18 cellular contexts compared by ENCODE assay signal in genomic region chr5:57432876-57433275, GRCh38. TPM values are rescaled to one million over a fixed set of nuclear protein-coding genes. Genes with fewer than 3 reads are reported as not detected.
DNase-seq lines count a peak whose midpoint lies in the region; ATAC-seq, FAIRE-seq and TF ChIP-seq lines count a peak whose summit lies in the region.
"Had no signal": no experiment of that assay in that cellular context is flagged by ENCODE, and none has a peak within 500 bp of the region (broad histone marks: within the 10 kb centered on the region; RNA-seq: fewer than 3 reads in every experiment).

No MANE protein-coding gene starts in this region.

- TF ChIP-seq CTCF in NB4 (IDR thresholded peaks at IDR 0.05; ENCODE audit: low read depth, low read length) = no peak
- peak; percentile 58 for TF ChIP-seq CTCF in liver (IDR thresholded peaks at IDR 0.05; ENCODE audit: low read depth, low read length, missing input control)
- TF ChIP-seq CTCF in omental fat pad (IDR thresholded peaks at IDR 0.05) = no peak
- no peak for TF ChIP-seq CTCF in gastrocnemius medialis (IDR thresholded peaks at IDR 0.05 in 4 of 5, conservative IDR thresholded peaks at IDR 0.05 in 1 of 5)

- H3K27me3 ChIP-seq in liver (ENCODE audit: control insufficient read depth in 4 of 4, insufficient read depth in 4 of 4, low read length in 3 of 4) (no peaks in the 10 kb centered on the region), gastrocnemius medialis (no peaks in the 10 kb centered on the region)
- H3K27me3 ChIP-seq: dorsolateral prefrontal cortex, heart left ventricle had no signal

- H3K27ac ChIP-seq in liver (ENCODE audit: low read depth in 1 of 2, low read length in 2 of 2) (no peak overlapping the region), gastrocnemius medialis (no peak overlapping the region)
- H3K27ac ChIP-seq: dorsolateral prefrontal cortex, heart left ventricle had no signal

- H3K9ac ChIP-seq in liver (ENCODE audit: low read depth in 1 of 2, low read length in 2 of 2) = no peak overlapping the region

- peaks cover 1% of the 10 kb centered on the region for H3K4me1 Mint-ChIP-seq in activated T-helper 2 cell treated with anti-CD3 and anti-CD28 coated beads, Interferon-gamma antibody, Interleukin-2, Interleukin-4, amounts not matched to agents 10 μg/mL and 5 μg/mL and 100 μg/mL, durations not matched to agents 14 hours and 24 hours and 36 hours (ENCODE audit: low read depth)

- TF ChIP-seq POLR2A in NB4 (IDR thresholded peaks at IDR 0.05; ENCODE audit: extremely low read depth, insufficient read length) = no peak
- no peak for TF ChIP-seq POLR2A in gastrocnemius medialis (IDR thresholded peaks at IDR 0.05)

- FAIRE-seq in GM19239 (lab: Jason Lieb, UNC) = no peak

- DNase-seq in DMS114 treated with DMSO at 0.1 percent for 48 hours (lab: John Stamatoyannopoulos, UW; ENCODE audit: unreplicated experiment) = peak; percentile 2
- peak; percentile 13 for DNase-seq in NB4 (ENCODE audit: low read depth)
- DNase-seq in T47D (ENCODE audit: low read depth in 1 of 2, low spot score in 1 of 2) = peak; percentile 26 to 81
- DNase-seq in omental fat pad (ENCODE audit: low spot score) = no peak
- DNase-seq in gastrocnemius medialis = no peak
- no peak for DNase-seq in GM19239 (ENCODE audit: insufficient read length, low spot score)
- no peak for DNase-seq in activated T-helper 2 cell treated with anti-CD3 and anti-CD28 coated beads, Interferon-gamma antibody, Interleukin-2, Interleukin-4, amounts not matched to agents 10 μg/mL and 5 μg/mL and 100 μg/mL, durations not matched to agents 14 hours and 24 hours and 36 hours (ENCODE audit: low spot score)
- DNase-seq: activated CD8-positive, alpha-beta T cell treated with anti-CD3 and anti-CD28 coated beads, Interleukin-2, amount 10 ng/mL, durations not matched to agents 7 days and 5 days; dorsolateral prefrontal cortex; heart left ventricle; NCI-H2107; posterior cingulate gyrus; stimulated activated CD4-positive, alpha-beta T cell treated with anti-CD3 and anti-CD28 coated beads, Interleukin-4, amount 100 ng/mL, for 1 hour; stimulated activated naive CD4-positive, alpha-beta T cell treated with Interleukin-2 at 50 U/mL for 16 hours had no signal

- H3K9me3 ChIP-seq in liver (ENCODE audit: control insufficient read depth in 4 of 4, low read length in 3 of 4) (no peaks in the 10 kb centered on the region), gastrocnemius medialis (no peaks in the 10 kb centered on the region)

- H3K36me3 Mint-ChIP-seq in activated T-helper 2 cell treated with anti-CD3 and anti-CD28 coated beads, Interferon-gamma antibody, Interleukin-2, Interleukin-4, amounts not matched to agents 10 μg/mL and 5 μg/mL and 100 μg/mL, durations not matched to agents 14 hours and 24 hours and 36 hours (ENCODE audit: low read depth) = no peaks in the 10 kb centered on the region
- H3K36me3 Mint-ChIP-seq: activated naive CD4-positive, alpha-beta T cell treated with anti-CD3 and anti-CD28 coated beads, Interleukin-2, amount 50 U/mL, for 72 hours had no signal

- WGBS in liver = 47% methylated on average over 2 of the region's 2 CpGs

- H3K4me3 Mint-ChIP-seq in activated T-helper 2 cell treated with anti-CD3 and anti-CD28 coated beads, Interferon-gamma antibody, Interleukin-2, Interleukin-4, amounts not matched to agents 10 μg/mL and 5 μg/mL and 100 μg/mL, durations not matched to agents 14 hours and 24 hours and 36 hours (ENCODE audit: low read depth) = no peak overlapping the region
- H3K4me3 Mint-ChIP-seq: activated CD8-positive, alpha-beta T cell treated with anti-CD3 and anti-CD28 coated beads, Interleukin-2, amount 10 ng/mL, durations not matched to agents 7 days and 5 days had no signal

- intact Hi-C loops in gastrocnemius medialis (cut with DNase I; ENCODE audit: low total_unique reads) = no loop called here
- intact Hi-C loops in activated T-helper 2 cell treated with anti-CD3 and anti-CD28 coated beads, Interferon-gamma antibody, Interleukin-2, Interleukin-4, amounts not matched to agents 10 μg/mL and 5 μg/mL and 100 μg/mL, durations not matched to agents 14 hours and 24 hours and 36 hours (cut with micrococcal nuclease) = loop anchor here (5.0 kb wide), 1 partner anchor 136 kb away; no protein-coding TSS in a partner anchor

- peak; percentile 86 to 91 for TF ChIP-seq RAD21 in liver (IDR thresholded peaks at IDR 0.05)

- in situ Hi-C loops in T47D (cut with HindIII; ENCODE audit: low pct_unique_long_range_greater_than_20kb, low sequenced_read_pairs) (no loop called here), gastrocnemius medialis (cut with MboI; ENCODE audit: low sequenced_read_pairs in 4 of 4) (no loop called here)

- no peaks in the 10 kb centered on the region for H3K9me3 Mint-ChIP-seq in activated T-helper 2 cell treated with anti-CD3 and anti-CD28 coated beads, Interferon-gamma antibody, Interleukin-2, Interleukin-4, amounts not matched to agents 10 μg/mL and 5 μg/mL and 100 μg/mL, durations not matched to agents 14 hours and 24 hours and 36 hours
- H3K9me3 Mint-ChIP-seq: activated naive CD4-positive, alpha-beta T cell treated with anti-CD3 and anti-CD28 coated beads, Interleukin-2, amount 50 U/mL, for 72 hours had no signal

- H3K27ac Mint-ChIP-seq in activated T-helper 2 cell treated with anti-CD3 and anti-CD28 coated beads, Interferon-gamma antibody, Interleukin-2, Interleukin-4, amounts not matched to agents 10 μg/mL and 5 μg/mL and 100 μg/mL, durations not matched to agents 14 hours and 24 hours and 36 hours = no peak overlapping the region
- H3K27ac Mint-ChIP-seq: activated CD8-positive, alpha-beta T cell treated with anti-CD3 and anti-CD28 coated beads, Interleukin-2, amount 10 ng/mL, durations not matched to agents 7 days and 5 days; activated naive CD4-positive, alpha-beta T cell treated with anti-CD3 and anti-CD28 coated beads, Interleukin-2, amount 50 U/mL, for 72 hours had no signal

- no peaks in the 10 kb centered on the region for H3K27me3 Mint-ChIP-seq in activated T-helper 2 cell treated with anti-CD3 and anti-CD28 coated beads, Interferon-gamma antibody, Interleukin-2, Interleukin-4, amounts not matched to agents 10 μg/mL and 5 μg/mL and 100 μg/mL, durations not matched to agents 14 hours and 24 hours and 36 hours (ENCODE audit: low read depth)

- ATAC-seq in omental fat pad (ENCODE audit: low FRiP score) (no peak), gastrocnemius medialis (no peak)
- ATAC-seq: activated CD8-positive, alpha-beta T cell treated with anti-CD3 and anti-CD28 coated beads, Interleukin-2, amount 10 ng/mL, durations not matched to agents 7 days and 5 days; activated naive CD4-positive, alpha-beta T cell treated with anti-CD3 and anti-CD28 coated beads, Interleukin-2, amount 50 U/mL, for 72 hours; heart left ventricle had no signal

- H3K4me1 ChIP-seq in liver (ENCODE audit: control insufficient read depth in 4 of 4, insufficient read depth in 4 of 4, low read length in 3 of 4) (no peaks in the 10 kb centered on the region), gastrocnemius medialis (no peaks in the 10 kb centered on the region)

- H3K4me3 ChIP-seq in NB4 (ENCODE audit: low read depth, low read length) = no peak overlapping the region
- no peak overlapping the region for H3K4me3 ChIP-seq in liver (ENCODE audit: low read depth in 1 of 3, low read length in 3 of 3)
- no peak overlapping the region for H3K4me3 ChIP-seq in gastrocnemius medialis
- H3K4me3 ChIP-seq: dorsolateral prefrontal cortex, heart left ventricle had no signal

- H3K36me3 ChIP-seq in liver (ENCODE audit: control insufficient read depth in 4 of 4, insufficient read depth in 3 of 4, low read depth in 1 of 4, low read length in 3 of 4) (no peaks in the 10 kb centered on the region), gastrocnemius medialis (no peaks in the 10 kb centered on the region)
- H3K36me3 ChIP-seq: heart left ventricle had no signal

TF ChIP-seq in liver, 16 proteins besides CTCF, POLR2A, EP300 and RAD21:
- TF ChIP-seq ATF3 (IDR thresholded peaks at IDR 0.05) (no peak), ZBTB33 (IDR thresholded peaks at IDR 0.05) (no peak), NR2F2 (IDR thresholded peaks at IDR 0.05) (no peak), RXRA (IDR thresholded peaks at IDR 0.05) (no peak), HNF4A (conservative IDR thresholded peaks at IDR 0.05) (no peak), FOXA2 (IDR thresholded peaks at IDR 0.05) (no peak), JUND (IDR thresholded peaks at IDR 0.05) (no peak), GABPA (IDR thresholded peaks at IDR 0.05 in 1 of 2, conservative IDR thresholded peaks at IDR 0.05 in 1 of 2) (no peak), TAF1 (conservative IDR thresholded peaks at IDR 0.05) (no peak), SP1 (IDR thresholded peaks at IDR 0.05) (no peak), YY1 (IDR thresholded peaks at IDR 0.05) (no peak)

RNA-seq across cellular contexts. Expression of gene ACTBL2, which starts 49.7 kb away (rescaled TPM):
- total RNA-seq in liver (not detected), omental fat pad (under 1 TPM in 2 of 4 donors, not detected in 2; 0.12 to 0.19 TPM), gastrocnemius medialis (not detected)
- polyA plus RNA-seq in liver = not detected
- total RNA-seq in activated T-helper 2 cell treated with anti-CD3 and anti-CD28 coated beads, Interferon-gamma antibody, Interleukin-2, Interleukin-4, amounts not matched to agents 10 μg/mL and 5 μg/mL and 100 μg/mL, durations not matched to agents 14 hours and 24 hours and 36 hours = not detected in 2 replicates
- total RNA-seq: activated CD8-positive, alpha-beta T cell treated with anti-CD3 and anti-CD28 coated beads, Interleukin-2, amount 10 ng/mL, durations not matched to agents 7 days and 5 days; activated naive CD4-positive, alpha-beta T cell treated with anti-CD3 and anti-CD28 coated beads, Interleukin-2, amount 50 U/mL, for 72 hours; dorsolateral prefrontal cortex; mesenteric fat pad; T-helper 2 cell treated with Interferon-gamma antibody and Interleukin-4, amounts not matched to agents 100 ng/mL and 5 ng/mL, for 36 hours had no signal
- polyA plus RNA-seq: heart left ventricle had no signal

Comparison
In these comparisons a context has a peak if more than half of its experiments do, and no peak if none do; other contexts are left out.
1. DNase-seq: peak in DMS114 treated with DMSO at 0.1 percent for 48 hours (single experiment), NB4 (single experiment) and T47D (2 of 2); none in omental fat pad (single experiment), gastrocnemius medialis (0 of 2), GM19239 (single experiment) and activated T-helper 2 cell treated with anti-CD3 and anti-CD28 coated beads, Interferon-gamma antibody, Interleukin-2, Interleukin-4, amounts not matched to agents 10 μg/mL and 5 μg/mL and 100 μg/mL, durations not matched to agents 14 hours and 24 hours and 36 hours (single experiment).